ENCODE assay signal across 2 cellular contexts in the genomic region with DNA sequence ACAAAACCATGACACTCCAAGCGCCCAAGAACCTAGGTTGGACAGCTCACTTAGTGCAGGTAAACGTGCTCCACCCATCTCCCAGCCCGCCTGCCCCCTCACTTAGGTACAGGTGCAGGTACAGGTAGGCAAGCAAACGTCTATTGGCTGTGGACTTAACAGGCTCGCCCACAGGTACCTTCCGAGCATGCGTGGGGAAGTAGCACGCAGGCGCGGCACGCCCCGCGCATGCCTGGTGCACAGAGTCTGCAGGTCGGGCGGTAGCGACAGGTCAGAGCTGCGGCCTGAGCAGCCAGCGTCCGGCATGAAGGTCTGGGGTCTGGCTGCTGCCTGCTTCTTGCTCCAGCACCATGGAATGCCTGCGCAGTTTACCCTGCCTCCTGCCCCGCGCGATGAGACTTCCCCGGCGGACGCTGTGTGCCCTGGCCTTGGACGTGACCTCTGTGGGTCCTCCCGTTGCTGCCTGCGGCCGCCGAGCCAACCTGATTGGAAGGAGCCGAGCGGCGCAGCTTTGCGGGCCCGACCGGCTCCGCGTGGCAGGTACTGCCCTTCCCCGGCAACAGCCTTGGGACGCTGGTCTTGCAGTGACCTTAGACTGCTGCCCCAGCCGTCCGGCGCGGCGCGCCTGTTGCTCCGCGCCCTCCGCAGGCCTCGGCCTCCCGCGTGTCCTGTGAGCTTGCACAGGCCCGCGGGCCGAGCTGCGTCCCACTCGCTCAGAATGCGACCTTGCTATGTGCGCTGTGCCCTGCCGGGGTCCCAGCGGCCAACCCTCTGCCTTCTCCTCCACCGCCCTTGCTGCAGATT.
A peak's percentile ranks its signal among the peaks of the same experiment; 100 is the strongest.
TF ChIP-seq lines count a peak whose summit lies in the region.

A gene with protein sequence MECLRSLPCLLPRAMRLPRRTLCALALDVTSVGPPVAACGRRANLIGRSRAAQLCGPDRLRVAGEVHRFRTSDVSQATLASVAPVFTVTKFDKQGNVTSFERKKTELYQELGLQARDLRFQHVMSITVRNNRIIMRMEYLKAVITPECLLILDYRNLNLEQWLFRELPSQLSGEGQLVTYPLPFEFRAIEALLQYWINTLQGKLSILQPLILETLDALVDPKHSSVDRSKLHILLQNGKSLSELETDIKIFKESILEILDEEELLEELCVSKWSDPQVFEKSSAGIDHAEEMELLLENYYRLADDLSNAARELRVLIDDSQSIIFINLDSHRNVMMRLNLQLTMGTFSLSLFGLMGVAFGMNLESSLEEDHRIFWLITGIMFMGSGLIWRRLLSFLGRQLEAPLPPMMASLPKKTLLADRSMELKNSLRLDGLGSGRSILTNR (plus strand): TSS at position 240 of the 804 bp plus-strand sequence. CDS start 111 bp downstream, at position 351.

TF ChIP-seq in HEK293, 187 proteins besides CTCF, POLR2A, EP300 and RAD21 (continued from another document and continues in another):
- TF ChIP-seq, protein P1, sequence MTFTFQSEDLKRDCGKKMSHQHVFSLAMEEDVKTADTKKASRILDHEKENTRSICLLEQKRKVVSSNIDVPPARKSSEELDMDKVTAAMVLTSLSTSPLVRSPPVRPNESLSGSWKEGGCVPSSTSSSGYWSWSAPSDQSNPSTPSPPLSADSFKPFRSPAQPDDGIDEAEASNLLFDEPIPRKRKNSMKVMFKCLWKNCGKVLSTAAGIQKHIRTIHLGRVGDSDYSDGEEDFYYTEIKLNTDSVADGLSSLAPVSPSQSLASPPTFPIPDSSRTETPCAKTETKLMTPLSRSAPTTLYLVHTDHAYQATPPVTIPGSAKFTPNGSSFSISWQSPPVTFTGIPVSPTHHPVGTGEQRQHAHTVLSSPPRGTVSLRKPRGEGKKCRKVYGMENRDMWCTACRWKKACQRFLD (tag by site-specific recombination; IDR thresholded peaks at IDR 0.05) = no peak
- TF ChIP-seq ZNF214 (tag by site-specific recombination; IDR thresholded peaks at IDR 0.05; ENCODE audit: borderline replicate concordance) (no peak), ZNF394 (tag by site-specific recombination; IDR thresholded peaks at IDR 0.05; ENCODE audit: borderline replicate concordance) (no peak), ZBTB17 (tag by site-specific recombination; IDR thresholded peaks at IDR 0.05) (peak; percentile 76), OSR2 (tag by site-specific recombination; IDR thresholded peaks at IDR 0.05) (0 out of 2 replicates have a peak, but pooled peaks have one; percentile 17), ZNF558 (tag by site-specific recombination; IDR thresholded peaks at IDR 0.05) (no peak), ZNF830 (tag by site-specific recombination; IDR thresholded peaks at IDR 0.05; ENCODE audit: low read depth) (no peak), ZNF223 (tag by site-specific recombination; IDR thresholded peaks at IDR 0.05) (peak; percentile 86), YY2 (tag by site-specific recombination; IDR thresholded peaks at IDR 0.05) (no peak), ZNF239 (tag by site-specific recombination; IDR thresholded peaks at IDR 0.05) (no peak), ZNF792 (tag by site-specific recombination; IDR thresholded peaks at IDR 0.05) (peak; percentile 89; the same call in 1 of the 2 replicates), TCF7L2 (IDR thresholded peaks at IDR 0.05; ENCODE audit: borderline replicate concordance, low read depth, low read length) (no peak), EGR2 (tag by site-specific recombination; IDR thresholded peaks at IDR 0.05; ENCODE audit: low read depth) (peak; percentile 35; the same call in 1 of the 2 replicates), ZNF132 (tag by site-specific recombination; IDR thresholded peaks at IDR 0.05; ENCODE audit: borderline replicate concordance) (no peak), ZNF600 (tag by site-specific recombination; IDR thresholded peaks at IDR 0.05) (peak; percentile 94), ZNF23 (tag by site-specific recombination; IDR thresholded peaks at IDR 0.05; ENCODE audit: borderline replicate concordance) (no peak)
- TF ChIP-seq, protein P2, sequence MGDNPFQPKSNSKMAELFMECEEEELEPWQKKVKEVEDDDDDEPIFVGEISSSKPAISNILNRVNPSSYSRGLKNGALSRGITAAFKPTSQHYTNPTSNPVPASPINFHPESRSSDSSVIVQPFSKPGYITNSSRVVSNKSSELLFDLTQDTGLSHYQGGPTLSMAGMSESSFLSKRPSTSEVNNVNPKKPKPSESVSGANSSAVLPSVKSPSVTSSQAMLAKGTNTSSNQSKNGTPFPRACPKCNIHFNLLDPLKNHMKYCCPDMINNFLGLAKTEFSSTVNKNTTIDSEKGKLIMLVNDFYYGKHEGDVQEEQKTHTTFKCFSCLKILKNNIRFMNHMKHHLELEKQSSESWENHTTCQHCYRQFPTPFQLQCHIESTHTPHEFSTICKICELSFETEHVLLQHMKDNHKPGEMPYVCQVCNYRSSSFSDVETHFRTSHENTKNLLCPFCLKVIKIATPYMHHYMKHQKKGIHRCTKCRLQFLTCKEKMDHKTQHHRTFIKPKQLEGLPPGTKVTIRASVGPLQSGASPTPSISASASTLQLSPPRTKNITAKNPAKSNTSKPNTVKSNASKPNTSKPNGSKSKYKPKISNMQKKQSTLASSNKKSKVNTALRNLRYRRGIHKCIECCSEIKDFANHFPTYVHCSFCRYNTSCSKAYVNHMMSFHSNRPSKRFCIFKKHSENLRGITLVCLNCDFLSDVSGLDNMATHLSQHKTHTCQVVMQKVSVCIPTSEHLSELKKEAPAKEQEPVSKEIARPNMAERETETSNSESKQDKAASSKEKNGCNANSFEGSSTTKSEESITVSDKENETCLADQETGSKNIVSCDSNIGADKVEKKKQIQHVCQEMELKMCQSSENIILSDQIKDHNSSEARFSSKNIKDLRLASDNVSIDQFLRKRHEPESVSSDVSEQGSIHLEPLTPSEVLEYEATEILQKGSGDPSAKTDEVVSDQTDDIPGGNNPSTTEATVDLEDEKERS (tag by site-specific recombination; IDR thresholded peaks at IDR 0.05) = no peak
- TF ChIP-seq, protein P3, sequence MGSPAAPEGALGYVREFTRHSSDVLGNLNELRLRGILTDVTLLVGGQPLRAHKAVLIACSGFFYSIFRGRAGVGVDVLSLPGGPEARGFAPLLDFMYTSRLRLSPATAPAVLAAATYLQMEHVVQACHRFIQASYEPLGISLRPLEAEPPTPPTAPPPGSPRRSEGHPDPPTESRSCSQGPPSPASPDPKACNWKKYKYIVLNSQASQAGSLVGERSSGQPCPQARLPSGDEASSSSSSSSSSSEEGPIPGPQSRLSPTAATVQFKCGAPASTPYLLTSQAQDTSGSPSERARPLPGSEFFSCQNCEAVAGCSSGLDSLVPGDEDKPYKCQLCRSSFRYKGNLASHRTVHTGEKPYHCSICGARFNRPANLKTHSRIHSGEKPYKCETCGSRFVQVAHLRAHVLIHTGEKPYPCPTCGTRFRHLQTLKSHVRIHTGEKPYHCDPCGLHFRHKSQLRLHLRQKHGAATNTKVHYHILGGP (tag by site-specific recombination; IDR thresholded peaks at IDR 0.05) = no peak
- TF ChIP-seq, protein P4, sequence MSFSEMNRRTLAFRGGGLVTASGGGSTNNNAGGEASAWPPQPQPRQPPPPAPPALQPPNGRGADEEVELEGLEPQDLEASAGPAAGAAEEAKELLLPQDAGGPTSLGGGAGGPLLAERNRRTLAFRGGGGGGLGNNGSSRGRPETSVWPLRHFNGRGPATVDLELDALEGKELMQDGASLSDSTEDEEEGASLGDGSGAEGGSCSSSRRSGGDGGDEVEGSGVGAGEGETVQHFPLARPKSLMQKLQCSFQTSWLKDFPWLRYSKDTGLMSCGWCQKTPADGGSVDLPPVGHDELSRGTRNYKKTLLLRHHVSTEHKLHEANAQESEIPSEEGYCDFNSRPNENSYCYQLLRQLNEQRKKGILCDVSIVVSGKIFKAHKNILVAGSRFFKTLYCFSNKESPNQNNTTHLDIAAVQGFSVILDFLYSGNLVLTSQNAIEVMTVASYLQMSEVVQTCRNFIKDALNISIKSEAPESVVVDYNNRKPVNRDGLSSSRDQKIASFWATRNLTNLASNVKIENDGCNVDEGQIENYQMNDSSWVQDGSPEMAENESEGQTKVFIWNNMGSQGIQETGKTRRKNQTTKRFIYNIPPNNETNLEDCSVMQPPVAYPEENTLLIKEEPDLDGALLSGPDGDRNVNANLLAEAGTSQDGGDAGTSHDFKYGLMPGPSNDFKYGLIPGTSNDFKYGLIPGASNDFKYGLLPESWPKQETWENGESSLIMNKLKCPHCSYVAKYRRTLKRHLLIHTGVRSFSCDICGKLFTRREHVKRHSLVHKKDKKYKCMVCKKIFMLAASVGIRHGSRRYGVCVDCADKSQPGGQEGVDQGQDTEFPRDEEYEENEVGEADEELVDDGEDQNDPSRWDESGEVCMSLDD (tag by site-specific recombination; IDR thresholded peaks at IDR 0.05) = no peak

TF ChIP-seq in SK-N-SH, 30 proteins besides CTCF, POLR2A, EP300 and RAD21 (continued from another document):
- TF ChIP-seq GATA2 (CRISPR knock-in tag; IDR thresholded peaks at IDR 0.05) = no peak
- no peak for TF ChIP-seq ELF1 (IDR thresholded peaks at IDR 0.05)
- 0 out of 2 replicates have a peak, but pooled peaks have one; percentile 63 for TF ChIP-seq MXI1 (IDR thresholded peaks at IDR 0.05; ENCODE audit: low read depth, low read length)
- TF ChIP-seq TCF12 (IDR thresholded peaks at IDR 0.05) = no peak
- TF ChIP-seq, protein P5, sequence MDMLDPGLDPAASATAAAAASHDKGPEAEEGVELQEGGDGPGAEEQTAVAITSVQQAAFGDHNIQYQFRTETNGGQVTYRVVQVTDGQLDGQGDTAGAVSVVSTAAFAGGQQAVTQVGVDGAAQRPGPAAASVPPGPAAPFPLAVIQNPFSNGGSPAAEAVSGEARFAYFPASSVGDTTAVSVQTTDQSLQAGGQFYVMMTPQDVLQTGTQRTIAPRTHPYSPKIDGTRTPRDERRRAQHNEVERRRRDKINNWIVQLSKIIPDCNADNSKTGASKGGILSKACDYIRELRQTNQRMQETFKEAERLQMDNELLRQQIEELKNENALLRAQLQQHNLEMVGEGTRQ (IDR thresholded peaks at IDR 0.05; ENCODE audit: borderline replicate concordance, low read depth, low read length) = no peak
- TF ChIP-seq, protein P6, sequence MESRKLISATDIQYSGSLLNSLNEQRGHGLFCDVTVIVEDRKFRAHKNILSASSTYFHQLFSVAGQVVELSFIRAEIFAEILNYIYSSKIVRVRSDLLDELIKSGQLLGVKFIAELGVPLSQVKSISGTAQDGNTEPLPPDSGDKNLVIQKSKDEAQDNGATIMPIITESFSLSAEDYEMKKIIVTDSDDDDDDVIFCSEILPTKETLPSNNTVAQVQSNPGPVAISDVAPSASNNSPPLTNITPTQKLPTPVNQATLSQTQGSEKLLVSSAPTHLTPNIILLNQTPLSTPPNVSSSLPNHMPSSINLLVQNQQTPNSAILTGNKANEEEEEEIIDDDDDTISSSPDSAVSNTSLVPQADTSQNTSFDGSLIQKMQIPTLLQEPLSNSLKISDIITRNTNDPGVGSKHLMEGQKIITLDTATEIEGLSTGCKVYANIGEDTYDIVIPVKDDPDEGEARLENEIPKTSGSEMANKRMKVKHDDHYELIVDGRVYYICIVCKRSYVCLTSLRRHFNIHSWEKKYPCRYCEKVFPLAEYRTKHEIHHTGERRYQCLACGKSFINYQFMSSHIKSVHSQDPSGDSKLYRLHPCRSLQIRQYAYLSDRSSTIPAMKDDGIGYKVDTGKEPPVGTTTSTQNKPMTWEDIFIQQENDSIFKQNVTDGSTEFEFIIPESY (IDR thresholded peaks at IDR 0.05; ENCODE audit: borderline replicate concordance, low read depth) = no peak
- TF ChIP-seq YY1 (IDR thresholded peaks at IDR 0.05; ENCODE audit: low read depth) = 0 out of 2 replicates have a peak, but pooled peaks have one; percentile 45
- TF ChIP-seq FOXM1 (IDR thresholded peaks at IDR 0.05; ENCODE audit: low read depth) = no peak
- TF ChIP-seq CHD2 (IDR thresholded peaks at IDR 0.05; ENCODE audit: low read length, partially characterized antibody) = peak; percentile 10
- TF ChIP-seq, protein P7, sequence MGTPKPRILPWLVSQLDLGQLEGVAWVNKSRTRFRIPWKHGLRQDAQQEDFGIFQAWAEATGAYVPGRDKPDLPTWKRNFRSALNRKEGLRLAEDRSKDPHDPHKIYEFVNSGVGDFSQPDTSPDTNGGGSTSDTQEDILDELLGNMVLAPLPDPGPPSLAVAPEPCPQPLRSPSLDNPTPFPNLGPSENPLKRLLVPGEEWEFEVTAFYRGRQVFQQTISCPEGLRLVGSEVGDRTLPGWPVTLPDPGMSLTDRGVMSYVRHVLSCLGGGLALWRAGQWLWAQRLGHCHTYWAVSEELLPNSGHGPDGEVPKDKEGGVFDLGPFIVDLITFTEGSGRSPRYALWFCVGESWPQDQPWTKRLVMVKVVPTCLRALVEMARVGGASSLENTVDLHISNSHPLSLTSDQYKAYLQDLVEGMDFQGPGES (IDR thresholded peaks at IDR 0.05; ENCODE audit: low read depth, low read length) = no peak
- TF ChIP-seq MEF2A (IDR thresholded peaks at IDR 0.05; ENCODE audit: borderline replicate concordance, low read depth) = no peak
- peak; percentile 67 for TF ChIP-seq TAF1 (IDR thresholded peaks at IDR 0.05; ENCODE audit: borderline replicate concordance, low read depth, low read length)
- TF ChIP-seq RXRA (IDR thresholded peaks at IDR 0.05; ENCODE audit: borderline replicate concordance, low read depth) = no peak
- TF ChIP-seq, protein P8, sequence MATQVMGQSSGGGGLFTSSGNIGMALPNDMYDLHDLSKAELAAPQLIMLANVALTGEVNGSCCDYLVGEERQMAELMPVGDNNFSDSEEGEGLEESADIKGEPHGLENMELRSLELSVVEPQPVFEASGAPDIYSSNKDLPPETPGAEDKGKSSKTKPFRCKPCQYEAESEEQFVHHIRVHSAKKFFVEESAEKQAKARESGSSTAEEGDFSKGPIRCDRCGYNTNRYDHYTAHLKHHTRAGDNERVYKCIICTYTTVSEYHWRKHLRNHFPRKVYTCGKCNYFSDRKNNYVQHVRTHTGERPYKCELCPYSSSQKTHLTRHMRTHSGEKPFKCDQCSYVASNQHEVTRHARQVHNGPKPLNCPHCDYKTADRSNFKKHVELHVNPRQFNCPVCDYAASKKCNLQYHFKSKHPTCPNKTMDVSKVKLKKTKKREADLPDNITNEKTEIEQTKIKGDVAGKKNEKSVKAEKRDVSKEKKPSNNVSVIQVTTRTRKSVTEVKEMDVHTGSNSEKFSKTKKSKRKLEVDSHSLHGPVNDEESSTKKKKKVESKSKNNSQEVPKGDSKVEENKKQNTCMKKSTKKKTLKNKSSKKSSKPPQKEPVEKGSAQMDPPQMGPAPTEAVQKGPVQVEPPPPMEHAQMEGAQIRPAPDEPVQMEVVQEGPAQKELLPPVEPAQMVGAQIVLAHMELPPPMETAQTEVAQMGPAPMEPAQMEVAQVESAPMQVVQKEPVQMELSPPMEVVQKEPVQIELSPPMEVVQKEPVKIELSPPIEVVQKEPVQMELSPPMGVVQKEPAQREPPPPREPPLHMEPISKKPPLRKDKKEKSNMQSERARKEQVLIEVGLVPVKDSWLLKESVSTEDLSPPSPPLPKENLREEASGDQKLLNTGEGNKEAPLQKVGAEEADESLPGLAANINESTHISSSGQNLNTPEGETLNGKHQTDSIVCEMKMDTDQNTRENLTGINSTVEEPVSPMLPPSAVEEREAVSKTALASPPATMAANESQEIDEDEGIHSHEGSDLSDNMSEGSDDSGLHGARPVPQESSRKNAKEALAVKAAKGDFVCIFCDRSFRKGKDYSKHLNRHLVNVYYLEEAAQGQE (IDR thresholded peaks at IDR 0.05; ENCODE audit: low read depth, low read length) = no peak
- TF ChIP-seq, protein P9, sequence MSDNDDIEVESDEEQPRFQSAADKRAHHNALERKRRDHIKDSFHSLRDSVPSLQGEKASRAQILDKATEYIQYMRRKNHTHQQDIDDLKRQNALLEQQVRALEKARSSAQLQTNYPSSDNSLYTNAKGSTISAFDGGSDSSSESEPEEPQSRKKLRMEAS (IDR thresholded peaks at IDR 0.05; ENCODE audit: low read depth) = no peak; the same call in 1 of the 2 replicates
- TF ChIP-seq GABPA (IDR thresholded peaks at IDR 0.05; ENCODE audit: low read depth) = no peak
- no peak for TF ChIP-seq EZH2phosphoT487 (IDR thresholded peaks at IDR 0.05; ENCODE audit: borderline replicate concordance, low read depth)
- TF ChIP-seq NFIC (IDR thresholded peaks at IDR 0.05; ENCODE audit: borderline replicate concordance) = no peak
- TF ChIP-seq TEAD4 (IDR thresholded peaks at IDR 0.05; ENCODE audit: borderline replicate concordance, insufficient read depth) = no peak
TF ChIP-seq in SK-N-SH: peak in this region for 6.
